In the genomic region with DNA sequence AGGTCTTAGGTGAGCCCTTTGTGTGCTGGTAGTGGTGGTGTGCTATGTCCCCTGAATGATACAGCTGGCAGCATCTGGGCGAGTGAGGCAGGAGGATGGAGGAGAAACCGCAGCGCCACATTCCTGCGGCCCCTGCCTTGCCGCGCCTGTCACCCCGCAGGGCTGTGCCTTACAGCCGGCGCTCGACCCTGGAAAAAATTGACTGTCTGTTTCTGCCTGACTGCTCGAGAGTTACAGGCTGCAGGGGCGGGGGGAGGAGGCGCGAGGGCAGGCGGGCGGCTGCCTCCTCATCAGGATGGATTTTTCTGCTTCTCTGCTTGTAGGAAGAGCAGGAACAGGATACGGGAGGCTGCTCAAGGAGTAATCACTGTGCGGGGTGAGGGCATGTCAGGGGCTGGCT, we compare ENCODE assay signal across 11 cellular contexts.
A peak's percentile ranks its signal among the peaks of the same experiment; 100 is the strongest.
DNase-seq lines count a peak whose midpoint lies in the region; TF ChIP-seq lines count a peak whose summit lies in the region.
"Had no signal": no experiment of that assay in that cellular context is flagged by ENCODE, and none has a peak within 500 bp of the region (broad histone marks: within the 10 kb centered on the region; RNA-seq: fewer than 3 reads in every experiment).

No MANE protein-coding gene starts in this region.

- H3K9me3 ChIP-seq in CD8-positive, alpha-beta memory T cell (ENCODE audit: low read length): no peaks in the 10 kb centered on the region

- H3K36me3 Mint-ChIP-seq in brain (no peaks in the 10 kb centered on the region), mesothelial cell of epicardium (no peaks in the 10 kb centered on the region)
- H3K36me3 Mint-ChIP-seq in CD8-positive, alpha-beta memory T cell: peaks cover 0 to 1% (median 0%) of the 10 kb centered on the region in 3 donors
- no peaks in the 10 kb centered on the region for H3K36me3 Mint-ChIP-seq in activated T-helper 2 cell treated with anti-CD3 and anti-CD28 coated beads, Interferon-gamma antibody, Interleukin-2, Interleukin-4, amounts not matched to agents 10 μg/mL and 5 μg/mL and 100 μg/mL, durations not matched to agents 14 hours and 24 hours and 36 hours (ENCODE audit: low read depth)
- H3K36me3 Mint-ChIP-seq: CD8-positive, alpha-beta T cell had no signal

- no peaks in the 10 kb centered on the region for H3K27me3 ChIP-seq in CD8-positive, alpha-beta memory T cell (ENCODE audit: insufficient read depth, low read length, poor library complexity, severe bottlenecking)

- POLR2A ChIA-PET in AG04449 (lab: Yijun Ruan, JAX): no interaction called here
- POLR2A ChIA-PET in CD8-positive, alpha-beta memory T cell (lab: Charles Lee): no interaction called here

- no peak for DNase-seq in AG04449 (ENCODE audit: low read depth, low spot score)
- DNase-seq in LHCN-M2 (ENCODE audit: low read depth): peak; percentile 43
- DNase-seq in mesothelial cell of epicardium (ENCODE audit: low spot score in 2 of 2, unreplicated experiment in 2 of 2): peak; percentile 43 to 65
- DNase-seq in CD8-positive, alpha-beta memory T cell: no peak
- no peak for DNase-seq in activated T-helper 2 cell treated with anti-CD3 and anti-CD28 coated beads, Interferon-gamma antibody, Interleukin-2, Interleukin-4, amounts not matched to agents 10 μg/mL and 5 μg/mL and 100 μg/mL, durations not matched to agents 14 hours and 24 hours and 36 hours (ENCODE audit: low spot score)
- DNase-seq in LoVo (ENCODE audit: low spot score): no peak
- DNase-seq in C1 segment of cervical spinal cord (lab: John Stamatoyannopoulos, UW): no peak
- DNase-seq: activated gamma-delta T cell; CD8-positive, alpha-beta T cell; GOT3 had no signal

- no peak overlapping the region for H3K27ac ChIP-seq in CD8-positive, alpha-beta memory T cell (ENCODE audit: low read depth, low read length)

- H3K27me3 Mint-ChIP-seq in brain (peaks cover 20% of the 10 kb centered on the region), mesothelial cell of epicardium (ENCODE audit: low read depth) (peaks cover 6% of the 10 kb centered on the region)
- H3K27me3 Mint-ChIP-seq in CD8-positive, alpha-beta memory T cell: peaks cover 25 to 40% of the 10 kb centered on the region in 2 donors
- peaks cover 9% of the 10 kb centered on the region for H3K27me3 Mint-ChIP-seq in activated T-helper 2 cell treated with anti-CD3 and anti-CD28 coated beads, Interferon-gamma antibody, Interleukin-2, Interleukin-4, amounts not matched to agents 10 μg/mL and 5 μg/mL and 100 μg/mL, durations not matched to agents 14 hours and 24 hours and 36 hours (ENCODE audit: low read depth)

- CTCF ChIA-PET in AG04449 (lab: Yijun Ruan, JAX): no interaction called here
- CTCF ChIA-PET in CD8-positive, alpha-beta memory T cell (lab: Charles Lee): no interaction called here

- no peaks in the 10 kb centered on the region for H3K36me3 ChIP-seq in CD8-positive, alpha-beta memory T cell (ENCODE audit: insufficient read depth, low read length)

- peak overlapping the region; percentile 40 for H3K4me3 ChIP-seq in AG04449 (ENCODE audit: low read depth, low read length)
- H3K4me3 ChIP-seq in CD8-positive, alpha-beta memory T cell (ENCODE audit: low read length): no peak overlapping the region

- H3K4me3 Mint-ChIP-seq in brain: peak overlapping the region; percentile 15 to 66 (median 56)
- peak overlapping the region; percentile 2 for H3K4me3 Mint-ChIP-seq in mesothelial cell of epicardium
- no peak overlapping the region for H3K4me3 Mint-ChIP-seq in CD8-positive, alpha-beta memory T cell
- no peak overlapping the region for H3K4me3 Mint-ChIP-seq in activated T-helper 2 cell treated with anti-CD3 and anti-CD28 coated beads, Interferon-gamma antibody, Interleukin-2, Interleukin-4, amounts not matched to agents 10 μg/mL and 5 μg/mL and 100 μg/mL, durations not matched to agents 14 hours and 24 hours and 36 hours (ENCODE audit: low read depth)
- H3K4me3 Mint-ChIP-seq: CD8-positive, alpha-beta T cell had no signal

- H3K27ac Mint-ChIP-seq in brain (peak overlapping the region in 3 of 5 experiments; percentile 87 to 94 (median 91)), mesothelial cell of epicardium (peak overlapping the region; percentile 35)
- H3K27ac Mint-ChIP-seq in CD8-positive, alpha-beta memory T cell: no peak overlapping the region
- no peak overlapping the region for H3K27ac Mint-ChIP-seq in activated T-helper 2 cell treated with anti-CD3 and anti-CD28 coated beads, Interferon-gamma antibody, Interleukin-2, Interleukin-4, amounts not matched to agents 10 μg/mL and 5 μg/mL and 100 μg/mL, durations not matched to agents 14 hours and 24 hours and 36 hours
- H3K27ac Mint-ChIP-seq: CD8-positive, alpha-beta T cell had no signal

- intact Hi-C loops in activated T-helper 2 cell treated with anti-CD3 and anti-CD28 coated beads, Interferon-gamma antibody, Interleukin-2, Interleukin-4, amounts not matched to agents 10 μg/mL and 5 μg/mL and 100 μg/mL, durations not matched to agents 14 hours and 24 hours and 36 hours (cut with micrococcal nuclease): no loop called here

- H3K9me3 Mint-ChIP-seq in brain: peaks cover 0 to 14% (median 0%) of the 10 kb centered on the region in 5 experiments
- H3K9me3 Mint-ChIP-seq in mesothelial cell of epicardium: no peaks in the 10 kb centered on the region
- H3K9me3 Mint-ChIP-seq in CD8-positive, alpha-beta memory T cell: no peaks in the 10 kb centered on the region
- H3K9me3 Mint-ChIP-seq in activated T-helper 2 cell treated with anti-CD3 and anti-CD28 coated beads, Interferon-gamma antibody, Interleukin-2, Interleukin-4, amounts not matched to agents 10 μg/mL and 5 μg/mL and 100 μg/mL, durations not matched to agents 14 hours and 24 hours and 36 hours: no peaks in the 10 kb centered on the region
- H3K9me3 Mint-ChIP-seq: CD8-positive, alpha-beta T cell had no signal

- H3K4me1 Mint-ChIP-seq in brain (peaks cover 57% of the 10 kb centered on the region), mesothelial cell of epicardium (peaks cover 51% of the 10 kb centered on the region)
- no peaks in the 10 kb centered on the region for H3K4me1 Mint-ChIP-seq in CD8-positive, alpha-beta memory T cell
- H3K4me1 Mint-ChIP-seq in activated T-helper 2 cell treated with anti-CD3 and anti-CD28 coated beads, Interferon-gamma antibody, Interleukin-2, Interleukin-4, amounts not matched to agents 10 μg/mL and 5 μg/mL and 100 μg/mL, durations not matched to agents 14 hours and 24 hours and 36 hours (ENCODE audit: low read depth): no peaks in the 10 kb centered on the region

- TF ChIP-seq CTCF in AG04449 (IDR thresholded peaks at IDR 0.05; ENCODE audit: insufficient read depth, low read length, missing control alignments) (no peak), brain (conservative IDR thresholded peaks at IDR 0.05) (no peak), mesothelial cell of epicardium (IDR thresholded peaks at IDR 0.05; ENCODE audit: unreplicated experiment) (no peak)

- H3K4me1 ChIP-seq in CD8-positive, alpha-beta memory T cell (ENCODE audit: insufficient read depth, low read length): no peaks in the 10 kb centered on the region

Comparison
In these comparisons a context has a peak if more than half of its experiments do, and no peak if none do; other contexts are left out.
1. DNase-seq: peak in LHCN-M2 (single experiment) and mesothelial cell of epicardium (2 of 2); none in AG04449 (single experiment), CD8-positive, alpha-beta memory T cell (0 of 5), activated T-helper 2 cell treated with anti-CD3 and anti-CD28 coated beads, Interferon-gamma antibody, Interleukin-2, Interleukin-4, amounts not matched to agents 10 μg/mL and 5 μg/mL and 100 μg/mL, durations not matched to agents 14 hours and 24 hours and 36 hours (single experiment), LoVo (single experiment) and C1 segment of cervical spinal cord (0 of 14).
2. H3K27ac Mint-ChIP-seq: peak in brain (3 of 5) and mesothelial cell of epicardium (single experiment); none in CD8-positive, alpha-beta memory T cell (0 of 8) and activated T-helper 2 cell treated with anti-CD3 and anti-CD28 coated beads, Interferon-gamma antibody, Interleukin-2, Interleukin-4, amounts not matched to agents 10 μg/mL and 5 μg/mL and 100 μg/mL, durations not matched to agents 14 hours and 24 hours and 36 hours (single experiment).
3. H3K4me3 Mint-ChIP-seq: peak in brain (5 of 5) and mesothelial cell of epicardium (single experiment); none in CD8-positive, alpha-beta memory T cell (0 of 7) and activated T-helper 2 cell treated with anti-CD3 and anti-CD28 coated beads, Interferon-gamma antibody, Interleukin-2, Interleukin-4, amounts not matched to agents 10 μg/mL and 5 μg/mL and 100 μg/mL, durations not matched to agents 14 hours and 24 hours and 36 hours (single experiment).